In the genomic region with DNA sequence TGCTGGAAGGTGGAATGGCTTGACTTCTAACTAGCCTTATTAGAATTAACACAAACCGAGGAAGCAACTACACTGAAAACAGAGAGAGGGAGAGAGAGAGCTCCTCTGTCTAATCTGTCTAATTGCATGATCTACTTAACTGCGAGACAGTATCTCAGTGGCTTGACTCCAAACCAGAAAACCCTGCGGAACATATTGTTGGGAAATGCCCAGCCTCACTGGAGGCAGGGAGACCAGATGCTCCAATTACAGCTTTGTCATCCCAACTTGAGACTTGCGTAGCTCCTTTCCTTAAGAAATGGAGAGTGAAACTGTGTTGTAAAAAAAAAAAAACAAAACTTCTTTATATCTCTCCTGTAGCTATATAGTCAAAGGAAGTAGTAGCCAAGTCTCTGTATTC, we compare ENCODE assay signal across 24 cellular contexts. TPM values are rescaled to one million over a fixed set of nuclear protein-coding genes. Genes with fewer than 3 reads are reported as not detected.
DNase-seq lines count a peak whose midpoint lies in the region; ATAC-seq and TF ChIP-seq lines count a peak whose summit lies in the region.
"Had no signal": no experiment of that assay in that cellular context is flagged by ENCODE, and none has a peak within 500 bp of the region (broad histone marks: within the 10 kb centered on the region; RNA-seq: fewer than 3 reads in every experiment).

No MANE protein-coding gene starts in this region.

- H4K20me1 ChIP-seq in H9 (ENCODE audit: control insufficient read depth, insufficient read depth, insufficient read length): no peaks in the 10 kb centered on the region
- H4K20me1 ChIP-seq: BLaER1 treated with 17β-estradiol and CSF1 and Interleukin-3, amounts not matched to agents 10 nM and 100 nM had no signal

- no peak overlapping the region for H3K56ac ChIP-seq in H9 (ENCODE audit: insufficient read length, low read depth, low read length)

- H3K9me3 ChIP-seq in H9 (ENCODE audit: control insufficient read depth, low read depth, low read length): no peaks in the 10 kb centered on the region
- H3K9me3 ChIP-seq: A549, Caco-2 had no signal

- H3K79me2 ChIP-seq in H9 (ENCODE audit: insufficient read depth, low read length): no peaks in the 10 kb centered on the region

- H3K27ac Mint-ChIP-seq in H9: no peak overlapping the region
- H3K27ac Mint-ChIP-seq: B cell; CD4-positive, alpha-beta T cell; CD8-positive, alpha-beta T cell had no signal

- H3K9ac ChIP-seq in H9 (ENCODE audit: extremely low read depth, insufficient read length, low read length): no peak overlapping the region
- H3K9ac ChIP-seq: BLaER1 treated with 17β-estradiol and CSF1 and Interleukin-3, amounts not matched to agents 10 nM and 100 nM had no signal

- H3K4me3 Mint-ChIP-seq in H9: no peak overlapping the region
- H3K4me3 Mint-ChIP-seq: B cell; CD4-positive, alpha-beta T cell; CD8-positive, alpha-beta T cell had no signal

- H3K23ac ChIP-seq in H9 (ENCODE audit: insufficient read length, low read depth, low read length): no peak overlapping the region

- no peaks in the 10 kb centered on the region for H3K27me3 ChIP-seq in H9 (ENCODE audit: insufficient read depth, low read length)
- H3K27me3 ChIP-seq: BLaER1 treated with 17β-estradiol and CSF1 and Interleukin-3, amounts not matched to agents 10 nM and 100 nM had no signal

- no CpG with 5 or more reads among the region's 4 CpGs for WGBS in H9 (ENCODE audit: extremely low coverage, insufficient read length, low lambda C conversion rate)

- no peaks in the 10 kb centered on the region for H3K4me1 Mint-ChIP-seq in H9

- no peaks in the 10 kb centered on the region for H3K36me3 Mint-ChIP-seq in H9 (ENCODE audit: insufficient read depth in 1 of 3, low read depth in 3 of 3)
- H3K36me3 Mint-ChIP-seq: CD8-positive, alpha-beta T cell had no signal

- no peak overlapping the region for H2AFZ ChIP-seq in H9 (ENCODE audit: low read length)

- no peaks in the 10 kb centered on the region for H3K23me2 ChIP-seq in H9 (ENCODE audit: insufficient read length, low read depth, low read length, poor library complexity, severe bottlenecking)

- no peak overlapping the region for H3K4ac ChIP-seq in H9 (ENCODE audit: low read depth, low read length)

- H4K91ac ChIP-seq in H9 (ENCODE audit: insufficient read length, low read depth, low read length): no peak overlapping the region

- H3K79me1 ChIP-seq in H9 (ENCODE audit: insufficient read depth, low read depth, low read length, poor library complexity, severe bottlenecking): no peaks in the 10 kb centered on the region

- H4K8ac ChIP-seq in H9 (replicated peaks; ENCODE audit: insufficient read length, low read depth, low read length): no peak overlapping the region

- no peak overlapping the region for H3K18ac ChIP-seq in H9 (ENCODE audit: insufficient read length, low read depth, low read length)

- H3K9me3 Mint-ChIP-seq in H9: no peaks in the 10 kb centered on the region
- H3K9me3 Mint-ChIP-seq: CD4-positive, alpha-beta T cell; CD8-positive, alpha-beta T cell had no signal

- H2BK5ac ChIP-seq in H9 (ENCODE audit: insufficient read length, low read length): no peak overlapping the region

- no peak overlapping the region for H2BK12ac ChIP-seq in H9 (ENCODE audit: insufficient read length, low read depth, low read length)

- H3K4me2 ChIP-seq in H9 (ENCODE audit: insufficient read depth, insufficient read length, low read length): no peak overlapping the region
- H3K4me2 ChIP-seq: A549 had no signal

- no peak overlapping the region for H4K5ac ChIP-seq in H9 (ENCODE audit: insufficient read length, low read depth, low read length)

- H2BK20ac ChIP-seq in H9 (ENCODE audit: low read depth, low read length, poor library complexity, severe bottlenecking): no peak overlapping the region

- H3K4me1 ChIP-seq in H9 (ENCODE audit: insufficient read depth, low read length): no peaks in the 10 kb centered on the region
- H3K4me1 ChIP-seq: A549, Caco-2 had no signal

- no peak overlapping the region for H2BK15ac ChIP-seq in H9 (ENCODE audit: low read depth, low read length)

- peaks cover 10% of the 10 kb centered on the region for H3K27me3 Mint-ChIP-seq in H9 (ENCODE audit: low read depth)
- H3K27me3 Mint-ChIP-seq: B cell; CD4-positive, alpha-beta T cell had no signal

- TF ChIP-seq CTCF in H9 (conservative IDR thresholded peaks at IDR 0.05): no peak

- H2AK5ac ChIP-seq in H9 (ENCODE audit: insufficient read length, low read length): no peak overlapping the region

- DNase-seq in DMS 273 (lab: John Stamatoyannopoulos, UW; ENCODE audit: unreplicated experiment): peak; percentile 42
- DNase-seq in DMS 273 treated with DMSO at 0.1 percent for 48 hours (lab: John Stamatoyannopoulos, UW): no peak
- DNase-seq in NCI-H82 (lab: John Stamatoyannopoulos, UW): peak; percentile 91
- peak; percentile 28 for DNase-seq in RPMI7951 (ENCODE audit: low read depth)
- DNase-seq in amniotic epithelial cell (ENCODE audit: low read depth): peak; percentile 50
- no peak for DNase-seq in H9
- no peak for DNase-seq in NCI-H1092 (lab: John Stamatoyannopoulos, UW)
- DNase-seq: AML-193; Caco-2; Calu3; CD4-positive, alpha-beta T cell; CD8-positive, alpha-beta T cell; DMS153; DMS53; DMS79; DND-41; EL; GF-D8 had no signal

- no peak overlapping the region for H3K27ac ChIP-seq in H9 (ENCODE audit: insufficient read length, low read depth, low read length)
- H3K27ac ChIP-seq: 22Rv1; A549; BLaER1 treated with 17β-estradiol and CSF1 and Interleukin-3, amounts not matched to agents 10 nM and 100 nM; C4-2B had no signal

- no peak overlapping the region for H3K14ac ChIP-seq in H9 (ENCODE audit: insufficient read depth, low read length)

- H2BK120ac ChIP-seq in H9 (ENCODE audit: low read depth, low read length, poor library complexity, severe bottlenecking): no peak overlapping the region

- no peak overlapping the region for H3T11ph ChIP-seq in H9 (ENCODE audit: low read length)

- ATAC-seq in HG03469 (IDR thresholded peaks at IDR 0.05; ENCODE audit: unreplicated experiment): no peak
- ATAC-seq: A549; CD8-positive, alpha-beta T cell had no signal

RNA-seq across cellular contexts. Expression of a gene that starts 52.0 kb away (rescaled TPM):
- total RNA-seq in RPMI7951 (2014; rRNA removed; shearing (Covaris generic)): 15.1 and 18.8 TPM in 2 replicates
- 16.5 and 17.1 TPM in 2 replicates for total RNA-seq in H9 (2021)

Comparison
In these comparisons a context has a peak if more than half of its experiments do, and no peak if none do; other contexts are left out.
1. DNase-seq: peak in DMS 273 (single experiment), NCI-H82 (single experiment), RPMI7951 (single experiment) and amniotic epithelial cell (single experiment); none in DMS 273 treated with DMSO at 0.1 percent for 48 hours (single experiment), H9 (single experiment) and NCI-H1092 (single experiment).